10 cellular contexts compared by ENCODE assay signal in the genomic region with DNA sequence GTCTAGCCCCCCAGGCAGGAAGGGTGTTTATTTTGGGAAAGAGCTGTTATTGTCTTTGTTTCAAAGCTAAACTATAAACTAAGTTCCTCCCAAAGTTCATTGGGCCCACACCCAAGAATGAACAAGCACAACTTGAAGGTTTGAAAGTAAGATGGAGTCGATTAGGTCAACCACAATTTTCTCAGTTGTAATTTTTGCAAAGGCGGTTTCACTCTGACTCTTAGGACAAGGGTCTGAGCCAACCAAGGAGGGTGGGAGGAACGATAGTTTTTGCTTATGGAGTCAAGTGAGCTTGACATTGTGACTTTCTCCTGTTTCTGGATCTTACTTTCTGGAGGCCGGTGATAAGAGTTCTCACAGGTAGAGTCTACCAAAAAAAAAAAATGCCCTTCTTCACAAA. TPM values are rescaled to one million over a fixed set of nuclear protein-coding genes. Genes with fewer than 3 reads are reported as not detected.
A peak's percentile ranks its signal among the peaks of the same experiment; 100 is the strongest.
DNase-seq lines count a peak whose midpoint lies in the region; ATAC-seq, FAIRE-seq and TF ChIP-seq lines count a peak whose summit lies in the region.
"Had no signal": no experiment of that assay in that cellular context is flagged by ENCODE, and none has a peak within 500 bp of the region (broad histone marks: within the 10 kb centered on the region; RNA-seq: fewer than 3 reads in every experiment).

No MANE protein-coding gene starts in this region.

- H3K9me3 Mint-ChIP-seq in activated T-cell treated with anti-CD3 and anti-CD28 coated beads, Interleukin-2, amount 50 U/mL, for 4 hours, result no peaks in the 10 kb centered on the region
- H3K9me3 Mint-ChIP-seq in stimulated activated naive B cell treated with anti-CD40 and anti-IgM and Interleukin-4, amounts not matched to agents 10 μg/mL and 1 μg/mL and 100 μg/mL, for 72 hours, result no peaks in the 10 kb centered on the region

- POLR2A ChIA-PET in HepG2 (lab: Yijun Ruan, JAX), result no interaction called here

- H3K4me1 ChIP-seq in HepG2 (ENCODE audit: insufficient read depth, low read length), result peaks cover 15% of the 10 kb centered on the region

- no TSS peak for BruUV-seq in HepG2 (replicated peaks; lab: Mats Ljungman, UMichigan)

- no peaks in the 10 kb centered on the region; a peak in 1 of 5 replicates for H3K27me3 ChIP-seq in HepG2 (ENCODE audit: control insufficient read depth in 1 of 2, insufficient read depth in 2 of 2, low read length in 2 of 2)
- H3K27me3 ChIP-seq: gastroesophageal sphincter had no signal

- no peaks in the 10 kb centered on the region for H3K36me3 ChIP-seq in HepG2 (replicated peaks in 1 of 2; ENCODE audit: control insufficient read depth in 1 of 2, insufficient read depth in 2 of 2, low read length in 2 of 2)
- H3K36me3 ChIP-seq: gastroesophageal sphincter had no signal

- in situ Hi-C loops in HepG2 (cut with HindIII; ENCODE audit: extremely low pct_ligation_motif_present, low pct_unique_long_range_greater_than_20kb), result no loop called here

- TF ChIP-seq POLR2A in HepG2 (IDR thresholded peaks at IDR 0.05; ENCODE audit: insufficient read depth in 1 of 2, low read depth in 2 of 2, low read length in 2 of 2), result no peak

- peaks cover 19% of the 10 kb centered on the region for H3K4me1 Mint-ChIP-seq in activated T-cell treated with anti-CD3 and anti-CD28 coated beads, Interleukin-2, amount 50 U/mL, for 4 hours (ENCODE audit: low read depth)
- H3K4me1 Mint-ChIP-seq in stimulated activated naive B cell treated with anti-CD40 and anti-IgM and Interleukin-4, amounts not matched to agents 10 μg/mL and 1 μg/mL and 100 μg/mL, for 72 hours, result peaks cover 0 to 9% of the 10 kb centered on the region in 2 donors

- no peaks in the 10 kb centered on the region for H3K9me3 ChIP-seq in HepG2 (ENCODE audit: low read length)
- H3K9me3 ChIP-seq: gastroesophageal sphincter had no signal

- H3K27ac ChIP-seq in HepG2 (ENCODE audit: extremely low read length, insufficient read depth, low read length), result no peak overlapping the region
- H3K27ac ChIP-seq: gastroesophageal sphincter had no signal

- no peak overlapping the region for H3K4me2 ChIP-seq in HepG2 (ENCODE audit: low read depth, low read length)

- H3K27ac Mint-ChIP-seq in stimulated activated naive B cell treated with anti-CD40 and anti-IgM and Interleukin-4, amounts not matched to agents 10 μg/mL and 1 μg/mL and 100 μg/mL, for 72 hours, result no peak overlapping the region
- H3K27ac Mint-ChIP-seq: naive B cell had no signal

- H3K36me3 Mint-ChIP-seq in activated T-cell treated with anti-CD3 and anti-CD28 coated beads, Interleukin-2, amount 50 U/mL, for 4 hours (ENCODE audit: insufficient read depth), result no peaks in the 10 kb centered on the region
- no peaks in the 10 kb centered on the region for H3K36me3 Mint-ChIP-seq in stimulated activated naive B cell treated with anti-CD40 and anti-IgM and Interleukin-4, amounts not matched to agents 10 μg/mL and 1 μg/mL and 100 μg/mL, for 72 hours
- H3K36me3 Mint-ChIP-seq: naive B cell had no signal

- H3K4me3 Mint-ChIP-seq in activated T-cell treated with anti-CD3 and anti-CD28 coated beads, Interleukin-2, amount 50 U/mL, for 4 hours, result peak overlapping the region; percentile 19
- H3K4me3 Mint-ChIP-seq in stimulated activated naive B cell treated with anti-CD40 and anti-IgM and Interleukin-4, amounts not matched to agents 10 μg/mL and 1 μg/mL and 100 μg/mL, for 72 hours, result no peak overlapping the region

- ATAC-seq in activated T-cell treated with anti-CD3 and anti-CD28 coated beads, Interleukin-2, amount 50 U/mL, for 4 hours, result peak; percentile 82 to 87
- ATAC-seq in GM21825 (IDR thresholded peaks at IDR 0.05; ENCODE audit: unreplicated experiment), result peak; percentile 88
- ATAC-seq in HG03457 (IDR thresholded peaks at IDR 0.05; ENCODE audit: unreplicated experiment), result peak; percentile 84
- peak; percentile 46 to 67 for ATAC-seq in stimulated activated naive B cell treated with anti-CD40 and anti-IgM and Interleukin-4, amounts not matched to agents 10 μg/mL and 1 μg/mL and 100 μg/mL, for 72 hours (replicated peaks)
- no peak for ATAC-seq in HepG2
- ATAC-seq: gastroesophageal sphincter had no signal

- CTCF ChIA-PET in HepG2 (lab: Yijun Ruan, JAX; ENCODE audit: low intra/inter-chr PET ratio, low total read pairs), result no interaction called here

- TF ChIP-seq EP300 in HepG2 (IDR thresholded peaks at IDR 0.05; ENCODE audit: low read depth in 2 of 2, low read length in 2 of 2), result no peak
- no peak for TF ChIP-seq EP300 in HepG2 (CRISPR knock-in tag; IDR thresholded peaks at IDR 0.05; ENCODE audit: borderline replicate concordance)

- H3K9ac ChIP-seq in HepG2 (ENCODE audit: insufficient read depth, low read depth, low read length), result no peak overlapping the region

- no peak for TF ChIP-seq CTCF in HepG2 (CRISPR knock-in tag; IDR thresholded peaks at IDR 0.05)

- H2AFZ ChIP-seq in HepG2 (ENCODE audit: low read length), result no peak overlapping the region

- WGBS in HepG2 (ENCODE audit: low lambda C conversion rate), result 32% methylated on average over 4 of the region's 4 CpGs

- no peak overlapping the region for H3K4me3 ChIP-seq in HepG2 (replicated peaks in 1 of 3; ENCODE audit: insufficient read depth in 1 of 3, low read depth in 2 of 3, low read length in 3 of 3)
- H3K4me3 ChIP-seq: gastroesophageal sphincter had no signal

- intact Hi-C loops in HepG2 (cut with micrococcal nuclease; ENCODE audit: unreplicated experiment), result no loop called here

- TF ChIP-seq RAD21 in HepG2 (CRISPR knock-in tag; IDR thresholded peaks at IDR 0.05), result no peak

- H4K20me1 ChIP-seq in HepG2 (ENCODE audit: insufficient read depth, low read length), result no peaks in the 10 kb centered on the region

- no peaks in the 10 kb centered on the region for H3K79me2 ChIP-seq in HepG2 (ENCODE audit: insufficient read depth, low read length)

- H3K27me3 Mint-ChIP-seq in activated T-cell treated with anti-CD3 and anti-CD28 coated beads, Interleukin-2, amount 50 U/mL, for 4 hours (ENCODE audit: low read depth), result peaks cover 13% of the 10 kb centered on the region
- H3K27me3 Mint-ChIP-seq in stimulated activated naive B cell treated with anti-CD40 and anti-IgM and Interleukin-4, amounts not matched to agents 10 μg/mL and 1 μg/mL and 100 μg/mL, for 72 hours, result peaks cover 14 to 27% of the 10 kb centered on the region in 2 donors

- FAIRE-seq in HepG2 (lab: Jason Lieb, UNC), result no peak

- no peak for DNase-seq in activated T-cell treated with anti-CD3 and anti-CD28 coated beads, Interleukin-2, amount 50 U/mL, for 4 hours
- DNase-seq in activated T-cell treated with anti-CD3 and anti-CD28 coated beads, Interleukin-2, amount 50 U/mL, for 1 hour, result no peak
- DNase-seq in stimulated activated naive B cell treated with anti-CD40 and anti-IgM and Interleukin-4, amounts not matched to agents 10 μg/mL and 1 μg/mL and 100 μg/mL, for 72 hours, result no peak
- DNase-seq in HepG2 (ENCODE audit: low spot score) (no peak), NCI-H82 (lab: John Stamatoyannopoulos, UW) (no peak), NCI-H1417 treated with DMSO at 0.1 percent for 48 hours (lab: John Stamatoyannopoulos, UW) (no peak)
- DNase-seq: naive B cell had no signal

RNA-seq across cellular contexts. Expression of a gene that starts 5.8 kb away (rescaled TPM):
- total RNA-seq in activated T-cell treated with anti-CD3 and anti-CD28 coated beads, Interleukin-2, amount 50 U/mL, for 4 hours, result 10 to 100 TPM; 52.1 to 60.3 (median 57.6) TPM
- total RNA-seq in HepG2 (2016; rRNA removed; fragmentation: Illumina TruSeq; extraction: Trizol), result 33.1 and 79.5 TPM in 2 replicates
- total RNA-seq in HepG2 (2016; cell fraction: cytosol; rRNA removed; fragmentation: Illumina TruSeq; extraction: Trizol; ENCODE audit: low read depth), result 3.2 and 3.5 TPM in 2 replicates
- 31.9 and 72.9 TPM in 2 replicates for total RNA-seq in HepG2 (2016; cell fraction: insoluble cytoplasmic fraction; rRNA removed; fragmentation: Illumina TruSeq; extraction: Trizol)
- total RNA-seq in HepG2 (2016; cell fraction: membrane; rRNA removed; fragmentation: Illumina TruSeq; extraction: Trizol), result 22.3 and 25.2 TPM in 2 replicates
- total RNA-seq in HepG2 (2016; cell fraction: nucleus; rRNA removed; fragmentation: Illumina TruSeq; extraction: Trizol), result 29.2 and 36.6 TPM in 2 replicates
- 13.0 and 15.5 TPM in 2 replicates for polyA plus RNA-seq in HepG2 (2011; rRNA removed)
- polyA plus RNA-seq in HepG2 (2011; cell fraction: cytosol; rRNA removed), result 4.8 and 9.1 TPM in 2 replicates
- polyA plus RNA-seq in HepG2 (2011; cell fraction: nucleus; rRNA removed), result 6.1 and 8.0 TPM in 2 replicates
- 13.6 and 14.2 TPM in 2 replicates for polyA plus RNA-seq in HepG2 (2012)
- polyA plus RNA-seq in HepG2 (2016; cell fraction: cytosol; fragmentation: Illumina TruSeq; extraction: Trizol; ENCODE audit: low read depth), result 1.4 TPM in 2 replicates
- 37.9 and 43.1 TPM in 2 replicates for polyA plus RNA-seq in HepG2 (2016; cell fraction: insoluble cytoplasmic fraction; fragmentation: Illumina TruSeq; extraction: Trizol; ENCODE audit: low read depth)
- polyA plus RNA-seq in HepG2 (2016; cell fraction: membrane; fragmentation: Illumina TruSeq; extraction: Trizol; ENCODE audit: low read depth), result 6.4 and 6.7 TPM in 2 replicates
- 26.5 and 28.2 TPM in 2 replicates for polyA plus RNA-seq in HepG2 (2016; cell fraction: nucleus; fragmentation: Illumina TruSeq; extraction: Trizol; ENCODE audit: insufficient read depth, low read depth)
- 20.6 and 23.6 TPM in 2 replicates for polyA minus RNA-seq in HepG2 (2011; rRNA and poly(A)+ RNA removed; ENCODE audit: low replicate concordance)
- polyA minus RNA-seq in HepG2 (2011; cell fraction: cytosol; rRNA and poly(A)+ RNA removed), result 28.6 and 38.0 TPM in 2 replicates
- polyA minus RNA-seq in HepG2 (2011; cell fraction: nucleus; rRNA and poly(A)+ RNA removed), result 34.9 and 43.5 TPM in 2 replicates

RNA-seq across cellular contexts. Expression of a gene that starts 24.3 kb away (rescaled TPM):
- total RNA-seq in activated T-cell treated with anti-CD3 and anti-CD28 coated beads, Interleukin-2, amount 50 U/mL, for 4 hours, result 10 to 100 TPM; 41.5 to 47.5 (median 43.3) TPM
- 31.3 and 46.0 TPM in 2 replicates for total RNA-seq in HepG2 (2016; rRNA removed; fragmentation: Illumina TruSeq; extraction: Trizol)
- 4.8 and 5.6 TPM in 2 replicates for total RNA-seq in HepG2 (2016; cell fraction: cytosol; rRNA removed; fragmentation: Illumina TruSeq; extraction: Trizol; ENCODE audit: low read depth)
- 29.2 and 45.4 TPM in 2 replicates for total RNA-seq in HepG2 (2016; cell fraction: insoluble cytoplasmic fraction; rRNA removed; fragmentation: Illumina TruSeq; extraction: Trizol)
- 5.0 and 6.5 TPM in 2 replicates for total RNA-seq in HepG2 (2016; cell fraction: membrane; rRNA removed; fragmentation: Illumina TruSeq; extraction: Trizol)
- 32.4 and 35.0 TPM in 2 replicates for total RNA-seq in HepG2 (2016; cell fraction: nucleus; rRNA removed; fragmentation: Illumina TruSeq; extraction: Trizol)
- 13.8 and 18.7 TPM in 2 replicates for polyA plus RNA-seq in HepG2 (2011; rRNA removed)
- polyA plus RNA-seq in HepG2 (2011; cell fraction: cytosol; rRNA removed), result 6.9 and 13.7 TPM in 2 replicates
- polyA plus RNA-seq in HepG2 (2011; cell fraction: nucleus; rRNA removed), result 8.2 and 9.9 TPM in 2 replicates
- polyA plus RNA-seq in HepG2 (2012), result 7.2 and 9.3 TPM in 2 replicates
- 1.4 and 1.9 TPM in 2 replicates for polyA plus RNA-seq in HepG2 (2016; cell fraction: cytosol; fragmentation: Illumina TruSeq; extraction: Trizol; ENCODE audit: low read depth)
- polyA plus RNA-seq in HepG2 (2016; cell fraction: insoluble cytoplasmic fraction; fragmentation: Illumina TruSeq; extraction: Trizol; ENCODE audit: low read depth), result 49.6 and 49.8 TPM in 2 replicates
- polyA plus RNA-seq in HepG2 (2016; cell fraction: membrane; fragmentation: Illumina TruSeq; extraction: Trizol; ENCODE audit: low read depth), result 3.0 and 4.2 TPM in 2 replicates
- 33.5 and 34.1 TPM in 2 replicates for polyA plus RNA-seq in HepG2 (2016; cell fraction: nucleus; fragmentation: Illumina TruSeq; extraction: Trizol; ENCODE audit: insufficient read depth, low read depth)
- polyA minus RNA-seq in HepG2 (2011; rRNA and poly(A)+ RNA removed; ENCODE audit: low replicate concordance), result 11.6 and 36.2 TPM in 2 replicates
- 16.1 and 16.7 TPM in 2 replicates for polyA minus RNA-seq in HepG2 (2011; cell fraction: cytosol; rRNA and poly(A)+ RNA removed)
- 62.4 and 70.9 TPM in 2 replicates for polyA minus RNA-seq in HepG2 (2011; cell fraction: nucleus; rRNA and poly(A)+ RNA removed)
